In genomic region chr14:55881577-55882241, GRCh38 we compare ENCODE assay signal across 16 cellular contexts.
A peak's percentile ranks its signal among the peaks of the same experiment; 100 is the strongest.
DNase-seq lines count a peak whose midpoint lies in the region; ATAC-seq, FAIRE-seq and TF ChIP-seq lines count a peak whose summit lies in the region.
"Had no signal": no experiment of that assay in that cellular context is flagged by ENCODE, and none has a peak within 500 bp of the region (broad histone marks: within the 10 kb centered on the region; RNA-seq: fewer than 3 reads in every experiment).

No MANE protein-coding gene starts in this region.

- H3K27me3 Mint-ChIP-seq in glutamatergic neuron (ENCODE audit: unreplicated experiment) (peaks cover 4% of the 10 kb centered on the region), chondrocyte (ENCODE audit: low read depth) (peaks cover 14% of the 10 kb centered on the region)

- TF ChIP-seq CTCF in A549 (IDR thresholded peaks at IDR 0.05): no peak
- no peak for TF ChIP-seq CTCF in glutamatergic neuron (IDR thresholded peaks at IDR 0.05; ENCODE audit: partially characterized antibody, unreplicated experiment)
- no peak for TF ChIP-seq CTCF in chondrocyte (IDR thresholded peaks at IDR 0.05)

- no peak for FAIRE-seq in A549 (lab: Jason Lieb, UNC)

- H3K4me3 ChIP-seq in A549: no peak overlapping the region
- H3K4me3 ChIP-seq: prostate gland had no signal

- H3K9me3 Mint-ChIP-seq in glutamatergic neuron (ENCODE audit: unreplicated experiment): peaks cover 2% of the 10 kb centered on the region
- H3K9me3 Mint-ChIP-seq in chondrocyte (ENCODE audit: low read depth): no peaks in the 10 kb centered on the region
- H3K9me3 Mint-ChIP-seq: activated naive CD4-positive, alpha-beta T cell treated with anti-CD3 and anti-CD28 coated beads, Interleukin-2, amount 10 ng/mL, durations not matched to agents 7 days and 5 days; immature natural killer cell had no signal

- no peak for TF ChIP-seq EP300 in A549 (IDR thresholded peaks at IDR 0.05)

- peak overlapping the region; percentile 54 to 76; a peak in 5 of 6 replicates for H3K27ac ChIP-seq in A549
- H3K27ac ChIP-seq: epithelial cell of prostate, prostate gland had no signal

- H3K4me1 ChIP-seq in A549: peaks cover 7% of the 10 kb centered on the region
- H3K4me1 ChIP-seq: prostate gland had no signal

- DNase-seq in A549 (ENCODE audit: low read depth in 1 of 2, low spot score in 1 of 2) (peak in 1 of 2 experiments; percentile 21), HT-29 (ENCODE audit: low spot score) (peak; percentile 10), amniotic epithelial cell (ENCODE audit: low read depth) (peak; percentile 38), iPS-NIHi11 (ENCODE audit: low spot score) (peak; percentile 32), glutamatergic neuron (no peak), chondrocyte (ENCODE audit: low spot score) (no peak)
- DNase-seq: activated naive CD4-positive, alpha-beta T cell treated with anti-CD3 and anti-CD28 coated beads, Interleukin-2, amount 10 ng/mL, durations not matched to agents 7 days and 5 days; caudate nucleus; immature natural killer cell; NCI-H226; SK-N-SH; trophoblast cell had no signal

- TF ChIP-seq POLR2A in A549 (IDR thresholded peaks at IDR 0.05; ENCODE audit: low read length): no peak

- H3K4me2 ChIP-seq in A549: no peak overlapping the region
- H3K4me2 ChIP-seq: SK-N-SH had no signal

- ATAC-seq in A549 (no peak), GM19397 (IDR thresholded peaks at IDR 0.05; ENCODE audit: unreplicated experiment) (no peak), GM21825 (IDR thresholded peaks at IDR 0.05; ENCODE audit: unreplicated experiment) (no peak)

- H3K4me1 Mint-ChIP-seq in glutamatergic neuron (ENCODE audit: low read depth, unreplicated experiment) (peaks cover 2% of the 10 kb centered on the region), chondrocyte (ENCODE audit: low read depth) (peaks cover 6% of the 10 kb centered on the region)
- H3K4me1 Mint-ChIP-seq: activated naive CD4-positive, alpha-beta T cell treated with anti-CD3 and anti-CD28 coated beads, Interleukin-2, amount 10 ng/mL, durations not matched to agents 7 days and 5 days; immature natural killer cell had no signal

- 44% methylated on average over 6 of the region's 6 CpGs for WGBS in A549 (ENCODE audit: missing lambda C conversion rate)

- H3K27ac Mint-ChIP-seq in glutamatergic neuron (ENCODE audit: unreplicated experiment): no peak overlapping the region
- H3K27ac Mint-ChIP-seq in chondrocyte (ENCODE audit: unreplicated experiment): no peak overlapping the region
- H3K27ac Mint-ChIP-seq: activated naive CD4-positive, alpha-beta T cell treated with anti-CD3 and anti-CD28 coated beads, Interleukin-2, amount 10 ng/mL, durations not matched to agents 7 days and 5 days; immature natural killer cell had no signal

- CTCF ChIA-PET in A549 (lab: Yijun Ruan, JAX): no interaction called here

- POLR2A ChIA-PET in A549 (lab: Yijun Ruan, JAX): no interaction called here

- H3K36me3 Mint-ChIP-seq in glutamatergic neuron (ENCODE audit: unreplicated experiment) (peaks cover 6% of the 10 kb centered on the region), chondrocyte (ENCODE audit: low read depth) (no peaks in the 10 kb centered on the region)
- H3K36me3 Mint-ChIP-seq: activated naive CD4-positive, alpha-beta T cell treated with anti-CD3 and anti-CD28 coated beads, Interleukin-2, amount 10 ng/mL, durations not matched to agents 7 days and 5 days had no signal

- no peaks in the 10 kb centered on the region for H3K9me3 ChIP-seq in A549
- H3K9me3 ChIP-seq: prostate gland, SK-N-SH had no signal

- no peak for TF ChIP-seq RAD21 in A549 (conservative IDR thresholded peaks at IDR 0.05 in 1 of 2, IDR thresholded peaks at IDR 0.05 in 1 of 2)

- H3K4me3 Mint-ChIP-seq in glutamatergic neuron (ENCODE audit: unreplicated experiment) (no peak overlapping the region), chondrocyte (ENCODE audit: unreplicated experiment) (no peak overlapping the region)
- H3K4me3 Mint-ChIP-seq: activated naive CD4-positive, alpha-beta T cell treated with anti-CD3 and anti-CD28 coated beads, Interleukin-2, amount 10 ng/mL, durations not matched to agents 7 days and 5 days; immature natural killer cell had no signal

TF ChIP-seq in A549, 52 proteins besides CTCF, POLR2A, EP300 and RAD21:
- TF ChIP-seq E2F6 (IDR thresholded peaks at IDR 0.05; ENCODE audit: borderline replicate concordance, low read depth): peak; percentile 37; the same call in 1 of the 2 replicates
- no peak for TF ChIP-seq JUN (IDR thresholded peaks at IDR 0.05)
- TF ChIP-seq MAX (IDR thresholded peaks at IDR 0.05): peak; percentile 61; the same call in 1 of the 2 replicates
- no peak for TF ChIP-seq NR3C1 (IDR thresholded peaks at IDR 0.05)
- no peak for TF ChIP-seq KDM5A (IDR thresholded peaks at IDR 0.05)
- no peak for TF ChIP-seq TFCP2L1 (CRISPR knock-in tag; IDR thresholded peaks at IDR 0.05)
- no peak for TF ChIP-seq SMC3 (IDR thresholded peaks at IDR 0.05)
- no peak for TF ChIP-seq MYC (IDR thresholded peaks at IDR 0.05; ENCODE audit: borderline replicate concordance, low read length)
- TF ChIP-seq CBX2 (IDR thresholded peaks at IDR 0.05; ENCODE audit: borderline replicate concordance, low read depth): no peak
- no peak for TF ChIP-seq HDAC2 (IDR thresholded peaks at IDR 0.05)
- TF ChIP-seq ZC3H11A (IDR thresholded peaks at IDR 0.05): no peak
- TF ChIP-seq REST (IDR thresholded peaks at IDR 0.05): no peak
- no peak for TF ChIP-seq ZSCAN20 (CRISPR knock-in tag; IDR thresholded peaks at IDR 0.05)
- peak; percentile 57 for TF ChIP-seq NFE2L2 (conservative IDR thresholded peaks at IDR 0.05; ENCODE audit: low read length)
- TF ChIP-seq MAFK (IDR thresholded peaks at IDR 0.05; ENCODE audit: partially characterized antibody): peak; percentile 74
- no peak for TF ChIP-seq FOSL2 (IDR thresholded peaks at IDR 0.05)
- TF ChIP-seq FOSL2 (CRISPR knock-in tag; IDR thresholded peaks at IDR 0.05): peak; percentile 51

Comparison
In these comparisons a context has a peak if more than half of its experiments do, and no peak if none do; other contexts are left out.
1. DNase-seq: peak in HT-29 (single experiment), amniotic epithelial cell (single experiment) and iPS-NIHi11 (single experiment); none in glutamatergic neuron (single experiment) and chondrocyte (single experiment).